Comparison of ENCODE assay signal across 14 cellular contexts in the genomic region with DNA sequence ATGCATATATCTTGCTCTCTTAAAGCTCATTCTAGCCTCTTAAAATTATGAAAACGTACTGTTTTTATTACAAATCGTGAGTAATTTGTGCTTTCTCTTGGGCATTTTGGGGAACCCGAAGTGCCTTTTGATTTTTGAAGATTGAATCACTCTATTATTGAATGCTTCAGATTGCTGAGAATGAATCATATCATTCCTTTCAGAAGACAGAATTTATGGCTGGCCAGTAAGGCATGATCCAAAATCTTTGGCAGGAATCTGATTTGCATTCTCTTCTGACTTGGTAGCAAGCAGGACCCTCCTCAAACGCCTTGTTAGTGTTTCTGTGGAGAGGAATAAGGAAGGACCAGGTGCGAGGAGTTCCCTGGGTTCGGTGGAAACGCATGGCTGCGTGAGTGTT. TPM values are rescaled to one million over a fixed set of nuclear protein-coding genes. Genes with fewer than 3 reads are reported as not detected.
DNase-seq lines count a peak whose midpoint lies in the region; TF ChIP-seq lines count a peak whose summit lies in the region.
"Had no signal": no experiment of that assay in that cellular context is flagged by ENCODE, and none has a peak within 500 bp of the region (broad histone marks: within the 10 kb centered on the region; RNA-seq: fewer than 3 reads in every experiment).

No MANE protein-coding gene starts in this region.

- TF ChIP-seq POLR2A in breast epithelium (IDR thresholded peaks at IDR 0.05) (no peak), tibial nerve (IDR thresholded peaks at IDR 0.05) (no peak)

- H3K9me3 ChIP-seq in breast epithelium (no peaks in the 10 kb centered on the region), tibial nerve (peaks cover 0 to 7% (median 2%) of the 10 kb centered on the region in 4 donors)
- H3K9me3 ChIP-seq in CD4-positive, alpha-beta memory T cell (ENCODE audit: control insufficient read depth in 1 of 2, low read length in 2 of 2), result peaks cover 0 to 3% of the 10 kb centered on the region in 2 donors

- no peak for TF ChIP-seq CTCF in MCF 10A (IDR thresholded peaks at IDR 0.05; ENCODE audit: unreplicated experiment)
- no peak for TF ChIP-seq CTCF in breast epithelium (IDR thresholded peaks at IDR 0.05)
- no peak for TF ChIP-seq CTCF in astrocyte of the spinal cord (IDR thresholded peaks at IDR 0.05; ENCODE audit: low read depth, low read length)
- TF ChIP-seq CTCF in tibial nerve (IDR thresholded peaks at IDR 0.05), result no peak
- no peak for TF ChIP-seq CTCF in CD14-positive monocyte (IDR thresholded peaks at IDR 0.05)

- WGBS in tibial nerve, 2 donors, result 37 to 48% methylated on average over 8 of the region's 8 CpGs

- intact Hi-C loops in MCF 10A (cut with micrococcal nuclease), result loop anchor here (1.0 kb wide), 1 partner anchor 46 kb away; no protein-coding TSS in a partner anchor
- intact Hi-C loops in breast epithelium (cut with DNase I; ENCODE audit: low total_unique reads), result no loop called here
- intact Hi-C loops in CD14-positive monocyte (cut with micrococcal nuclease), result no loop called here
- intact Hi-C loops in CD4-positive, alpha-beta memory T cell (cut with micrococcal nuclease), result no loop called here

- DNase-seq in MCF 10A (ENCODE audit: unreplicated experiment) (peak; percentile 51), breast epithelium (ENCODE audit: low spot score in 2 of 2) (no peak), astrocyte of the spinal cord (ENCODE audit: low read depth, low spot score) (peak; percentile 70), kidney glomerular epithelial cell (lab: John Stamatoyannopoulos, UW) (peak; percentile 47), tibial nerve (ENCODE audit: low spot score in 2 of 2) (no peak), CD14-positive monocyte (ENCODE audit: low spot score) (no peak)
- DNase-seq in CD4-positive, alpha-beta memory T cell, result no peak
- no peak for DNase-seq in activated CD4-positive, alpha-beta T cell treated with anti-CD3 and anti-CD28 coated beads, Interleukin-2, amount 50 U/mL, for 48 hours
- DNase-seq: DMS79 treated with DMSO at 0.1 percent for 48 hours; foreskin melanocyte; NCI-H345; stimulated activated CD4-positive, alpha-beta T cell treated with anti-CD3 and anti-CD28 coated beads, Interleukin-4, amount 100 ng/mL, for 24 hours had no signal

- in situ Hi-C loops in astrocyte of the spinal cord (cut with HindIII; ENCODE audit: low sequenced_read_pairs), result no loop called here

- POLR2A ChIA-PET in MCF 10A (lab: Yijun Ruan, JAX), result interaction anchor here (0.8 to 2.3 kb wide), 11 partner anchors 10 to 307 kb away, joined by 3 to 14 read pairs (median 5); partner anchors contain the start of gene STARD13
- POLR2A ChIA-PET in CD4-positive, alpha-beta memory T cell (lab: Charles Lee; ENCODE audit: partially characterized antibody), result no interaction called here

- no TSS peak for BruUV-seq in MCF 10A (replicated peaks; lab: Mats Ljungman, UMichigan)

- no peak overlapping the region for H3K27ac ChIP-seq in breast epithelium
- peak overlapping the region; percentile 4 to 88 (median 58) for H3K27ac ChIP-seq in tibial nerve
- no peak overlapping the region for H3K27ac ChIP-seq in CD4-positive, alpha-beta memory T cell (ENCODE audit: low read depth, low read length)
- H3K27ac ChIP-seq: 22Rv1 had no signal

- H3K9me3 Mint-ChIP-seq in MCF 10A (ENCODE audit: unreplicated experiment) (peaks cover 7% of the 10 kb centered on the region), CD14-positive monocyte (peaks cover 9 to 20% (median 12%) of the 10 kb centered on the region in 7 donors)
- H3K9me3 Mint-ChIP-seq in CD4-positive, alpha-beta memory T cell, result peaks cover 0 to 18% (median 12%) of the 10 kb centered on the region in 8 donors

- H3K27ac Mint-ChIP-seq in MCF 10A (ENCODE audit: low read depth, unreplicated experiment) (peak overlapping the region; percentile 67), CD14-positive monocyte (no peak overlapping the region)
- H3K27ac Mint-ChIP-seq in CD4-positive, alpha-beta memory T cell, result no peak overlapping the region

- H3K27me3 Mint-ChIP-seq in MCF 10A (ENCODE audit: insufficient read depth, unreplicated experiment) (no peaks in the 10 kb centered on the region), CD14-positive monocyte (ENCODE audit: low read depth in 3 of 3) (peaks cover 0 to 2% (median 0%) of the 10 kb centered on the region in 3 donors)
- H3K27me3 Mint-ChIP-seq in CD4-positive, alpha-beta memory T cell, result peaks cover 4 to 15% of the 10 kb centered on the region in 2 donors
- H3K27me3 Mint-ChIP-seq: brain had no signal

- peak in 1 of 2 donors; percentile 67 for TF ChIP-seq EP300 in tibial nerve (IDR thresholded peaks at IDR 0.05)

- H3K4me3 Mint-ChIP-seq in MCF 10A (ENCODE audit: unreplicated experiment), result peak overlapping the region; percentile 42
- no peak overlapping the region for H3K4me3 Mint-ChIP-seq in CD14-positive monocyte
- no peak overlapping the region for H3K4me3 Mint-ChIP-seq in CD4-positive, alpha-beta memory T cell
- H3K4me3 Mint-ChIP-seq: brain had no signal

- H3K27me3 ChIP-seq in breast epithelium (no peaks in the 10 kb centered on the region), tibial nerve (no peaks in the 10 kb centered on the region)
- H3K27me3 ChIP-seq in CD4-positive, alpha-beta memory T cell (ENCODE audit: insufficient read depth, low read length), result no peaks in the 10 kb centered on the region

- H3K36me3 Mint-ChIP-seq in MCF 10A (ENCODE audit: insufficient read depth, unreplicated experiment) (peaks cover 35% of the 10 kb centered on the region), CD14-positive monocyte (peaks cover 0 to 1% of the 10 kb centered on the region in 2 donors)
- H3K36me3 Mint-ChIP-seq in CD4-positive, alpha-beta memory T cell, result peaks cover 0 to 4% of the 10 kb centered on the region in 2 donors

- H3K36me3 ChIP-seq in breast epithelium (no peaks in the 10 kb centered on the region), tibial nerve (peaks cover 0 to 15% (median 0%) of the 10 kb centered on the region in 3 donors)
- H3K36me3 ChIP-seq in CD4-positive, alpha-beta memory T cell (ENCODE audit: insufficient read depth, low read length), result no peaks in the 10 kb centered on the region

- peaks cover 0 to 5% of the 10 kb centered on the region in 2 donors for H3K4me1 ChIP-seq in breast epithelium
- H3K4me1 ChIP-seq in tibial nerve, result peaks cover 0 to 54% (median 29%) of the 10 kb centered on the region in 4 donors
- H3K4me1 ChIP-seq in CD4-positive, alpha-beta memory T cell (ENCODE audit: insufficient read depth, low read length), result no peaks in the 10 kb centered on the region

- CTCF ChIA-PET in MCF 10A (lab: Yijun Ruan, JAX), result interaction anchor here (0.6 to 0.9 kb wide), 3 partner anchors 15 to 407 kb away, joined by 3 to 4 read pairs (median 3); no protein-coding TSS in a partner anchor
- CTCF ChIA-PET in CD4-positive, alpha-beta memory T cell (lab: Charles Lee; ENCODE audit: partially characterized antibody), result no interaction called here

- peaks cover 56% of the 10 kb centered on the region for H3K4me1 Mint-ChIP-seq in MCF 10A (ENCODE audit: insufficient read depth, unreplicated experiment)
- H3K4me1 Mint-ChIP-seq in CD14-positive monocyte, result no peaks in the 10 kb centered on the region
- no peaks in the 10 kb centered on the region for H3K4me1 Mint-ChIP-seq in CD4-positive, alpha-beta memory T cell

- H3K4me3 ChIP-seq in breast epithelium, result no peak overlapping the region
- H3K4me3 ChIP-seq in astrocyte of the spinal cord (ENCODE audit: low read depth, low read length), result no peak overlapping the region
- no peak overlapping the region for H3K4me3 ChIP-seq in tibial nerve
- H3K4me3 ChIP-seq in CD4-positive, alpha-beta memory T cell (ENCODE audit: low read length in 2 of 2), result no peak overlapping the region

RNA-seq across cellular contexts. Expression of gene STARD13, which starts 49.5 kb away (rescaled TPM):
- total RNA-seq in MCF 10A (2022) (26.3 and 31.9 TPM in 2 replicates), breast epithelium (10 to 100 TPM; 42.4 to 62.3 (median 58.7) TPM), tibial nerve (100 to 1,000 TPM in 1 of 4 donors, 10 to 100 TPM in 3; 52.7 to 125 (median 80.0) TPM)
- under 1 TPM; 0.37 to 0.60 TPM for polyA plus RNA-seq in CD14-positive monocyte
- total RNA-seq in CD4-positive, alpha-beta memory T cell, result under 1 TPM; 0.36 to 0.44 TPM
- polyA plus RNA-seq in CD4-positive, alpha-beta memory T cell, result not detected

Comparison
In these comparisons a context has a peak if more than half of its experiments do, and no peak if none do; other contexts are left out.
1. DNase-seq: peak in MCF 10A (single experiment), astrocyte of the spinal cord (single experiment) and kidney glomerular epithelial cell (single experiment); none in breast epithelium (0 of 2), tibial nerve (0 of 2), CD14-positive monocyte (single experiment), CD4-positive, alpha-beta memory T cell (0 of 5) and activated CD4-positive, alpha-beta T cell treated with anti-CD3 and anti-CD28 coated beads, Interleukin-2, amount 50 U/mL, for 48 hours (0 of 2).
2. H3K27ac ChIP-seq: peak in tibial nerve (4 of 4); none in breast epithelium (0 of 2) and CD4-positive, alpha-beta memory T cell (single experiment).
3. RNA of gene STARD13, which starts 49.5 kb away (total RNA-seq): 52.7 to 125 TPM in tibial nerve, 42.4 to 62.3 TPM in breast epithelium and 26.3 to 31.9 TPM in MCF 10A; 0.36 to 0.44 TPM in CD4-positive, alpha-beta memory T cell; every median in the first group is over 10 times any median in the second.